18 cellular contexts compared by ENCODE assay signal in genomic region chr10:75696536-75696935, GRCh38.
"Had no signal": no experiment of that assay in that cellular context is flagged by ENCODE, and none has a peak within 500 bp of the region (broad histone marks: within the 10 kb centered on the region; RNA-seq: fewer than 3 reads in every experiment).

No MANE protein-coding gene starts in this region.

- ATAC-seq: left colon; stimulated activated memory B cell treated with anti-CD40 and anti-IgM and Interleukin-4, amounts not matched to agents 10 μg/mL and 1 μg/mL and 100 μg/mL, for 72 hours had no signal

- H3K9me3 ChIP-seq: sigmoid colon, suprapubic skin, uterus had no signal

- H3K27ac Mint-ChIP-seq: activated naive CD4-positive, alpha-beta T cell treated with anti-CD3 and anti-CD28 coated beads, Interleukin-2, amount 50 U/mL, for 24 hours; brain; stimulated activated memory B cell treated with anti-CD40 and anti-IgM and Interleukin-4, amounts not matched to agents 10 μg/mL and 1 μg/mL and 100 μg/mL, for 72 hours had no signal

- H3K36me3 Mint-ChIP-seq: activated naive CD4-positive, alpha-beta T cell treated with anti-CD3 and anti-CD28 coated beads, Interleukin-2, amount 50 U/mL, for 24 hours; brain; stimulated activated memory B cell treated with anti-CD40 and anti-IgM and Interleukin-4, amounts not matched to agents 10 μg/mL and 1 μg/mL and 100 μg/mL, for 72 hours had no signal

- H3K4me3 Mint-ChIP-seq: activated naive CD4-positive, alpha-beta T cell treated with anti-CD3 and anti-CD28 coated beads, Interleukin-2, amount 50 U/mL, for 24 hours; brain; stimulated activated memory B cell treated with anti-CD40 and anti-IgM and Interleukin-4, amounts not matched to agents 10 μg/mL and 1 μg/mL and 100 μg/mL, for 72 hours had no signal

- H3K4me1 Mint-ChIP-seq: activated naive CD4-positive, alpha-beta T cell treated with anti-CD3 and anti-CD28 coated beads, Interleukin-2, amount 50 U/mL, for 24 hours; stimulated activated memory B cell treated with anti-CD40 and anti-IgM and Interleukin-4, amounts not matched to agents 10 μg/mL and 1 μg/mL and 100 μg/mL, for 72 hours had no signal

- H3K9me3 Mint-ChIP-seq: activated naive CD4-positive, alpha-beta T cell treated with anti-CD3 and anti-CD28 coated beads, Interleukin-2, amount 50 U/mL, for 24 hours had no signal

- H3K27me3 ChIP-seq: sigmoid colon, stomach, suprapubic skin, tibial nerve, uterus had no signal

- H3K27me3 Mint-ChIP-seq: stimulated activated memory B cell treated with anti-CD40 and anti-IgM and Interleukin-4, amounts not matched to agents 10 μg/mL and 1 μg/mL and 100 μg/mL, for 72 hours had no signal

- H3K27ac ChIP-seq: sigmoid colon, stomach, suprapubic skin, tibial nerve, uterus, WERI-Rb-1 had no signal

- DNase-seq: activated CD4-positive, alpha-beta T cell treated with anti-CD3 and anti-CD28 coated beads for 1 hour; activated CD4-positive, alpha-beta T cell treated with anti-CD3 and anti-CD28 coated beads, Interleukin-2, amount 50 U/mL, for 1 hour; activated gamma-delta T cell treated with Interleukin-2 at 50 U/mL for 16 hours; activated T-cell treated with anti-CD3 and anti-CD28 coated beads, Interleukin-2, amount 50 U/mL, for 1 hour; anterior cingulate cortex; left colon; mesenchymal stem cell; retina; sigmoid colon; stimulated activated CD4-positive, alpha-beta T cell treated with anti-CD3 and anti-CD28 coated beads, Interleukin-15, amount 100 ng/mL, for 24 hours; stomach; uterus; WERI-Rb-1 had no signal
